In the genomic region with DNA sequence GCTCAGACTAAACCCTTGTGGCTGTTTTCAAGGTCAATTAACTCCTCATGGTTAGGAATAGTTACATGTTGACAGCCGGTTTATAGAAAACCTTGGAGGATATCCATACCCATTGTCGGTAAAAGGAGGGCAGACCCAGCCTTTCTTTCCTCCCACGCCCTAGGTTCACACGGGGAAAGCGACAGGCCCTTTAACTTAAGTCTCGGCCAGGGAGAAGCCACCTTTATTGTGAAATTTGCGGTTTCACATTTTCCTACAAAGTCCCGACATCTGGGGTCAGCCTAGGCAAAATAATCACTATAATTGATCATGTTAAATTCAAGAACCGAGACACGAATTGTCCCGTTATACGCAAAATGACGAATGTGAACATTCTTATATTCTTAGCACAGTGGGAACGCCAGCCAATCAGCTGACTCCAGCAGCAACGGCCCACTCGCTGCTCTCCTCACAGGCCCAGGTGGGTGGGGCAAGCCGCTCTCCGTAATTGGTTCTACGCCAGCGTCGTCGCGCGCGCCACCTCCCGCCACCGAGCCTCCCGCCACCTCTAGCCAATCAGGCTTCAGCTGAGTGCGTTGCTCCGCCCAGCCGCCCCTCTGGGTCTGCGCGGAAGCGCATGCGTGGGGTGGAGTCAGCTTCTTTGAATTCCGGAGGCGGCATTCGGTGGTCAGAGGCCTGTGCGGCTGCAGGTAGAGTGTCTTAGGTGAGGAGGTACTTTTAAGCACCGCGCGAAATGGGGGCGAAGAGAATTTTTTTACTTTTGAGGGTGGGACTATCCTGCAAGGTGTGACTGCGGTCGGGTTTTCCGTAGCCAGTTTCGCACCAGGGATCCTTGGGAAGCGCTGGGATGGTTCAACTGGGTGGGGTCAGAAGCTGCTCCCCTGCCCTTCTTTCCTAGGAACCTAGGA, we compare ENCODE assay signal across 8 cellular contexts. TPM values are rescaled to one million over a fixed set of nuclear protein-coding genes. Genes with fewer than 3 reads are reported as not detected.
A peak's percentile ranks its signal among the peaks of the same experiment; 100 is the strongest.
DNase-seq lines count a peak whose midpoint lies in the region; ATAC-seq, FAIRE-seq and TF ChIP-seq lines count a peak whose summit lies in the region.

A gene with protein sequence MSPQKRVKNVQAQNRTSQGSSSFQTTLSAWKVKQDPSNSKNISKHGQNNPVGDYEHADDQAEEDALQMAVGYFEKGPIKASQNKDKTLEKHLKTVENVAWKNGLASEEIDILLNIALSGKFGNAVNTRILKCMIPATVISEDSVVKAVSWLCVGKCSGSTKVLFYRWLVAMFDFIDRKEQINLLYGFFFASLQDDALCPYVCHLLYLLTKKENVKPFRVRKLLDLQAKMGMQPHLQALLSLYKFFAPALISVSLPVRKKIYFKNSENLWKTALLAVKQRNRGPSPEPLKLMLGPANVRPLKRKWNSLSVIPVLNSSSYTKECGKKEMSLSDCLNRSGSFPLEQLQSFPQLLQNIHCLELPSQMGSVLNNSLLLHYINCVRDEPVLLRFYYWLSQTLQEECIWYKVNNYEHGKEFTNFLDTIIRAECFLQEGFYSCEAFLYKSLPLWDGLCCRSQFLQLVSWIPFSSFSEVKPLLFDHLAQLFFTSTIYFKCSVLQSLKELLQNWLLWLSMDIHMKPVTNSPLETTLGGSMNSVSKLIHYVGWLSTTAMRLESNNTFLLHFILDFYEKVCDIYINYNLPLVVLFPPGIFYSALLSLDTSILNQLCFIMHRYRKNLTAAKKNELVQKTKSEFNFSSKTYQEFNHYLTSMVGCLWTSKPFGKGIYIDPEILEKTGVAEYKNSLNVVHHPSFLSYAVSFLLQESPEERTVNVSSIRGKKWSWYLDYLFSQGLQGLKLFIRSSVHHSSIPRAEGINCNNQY (plus strand): TSS at position 659 of the 908 bp plus-strand sequence. CDS start 2,867 bp downstream, outside the sequence.

- H3K9me3 ChIP-seq in WERI-Rb-1 (ENCODE audit: severe bottlenecking) (no peaks in the 10 kb centered on the region), iPS-18c (ENCODE audit: control insufficient read depth, insufficient read depth, low read length) (no peaks in the 10 kb centered on the region), skeletal muscle satellite cell (replicated peaks; ENCODE audit: low read length) (no peaks in the 10 kb centered on the region)

- DNase-seq in AG08395 (ENCODE audit: low spot score) (peak; percentile 98), NCI-H2227 (lab: John Stamatoyannopoulos, UW; ENCODE audit: unreplicated experiment) (peak; percentile 99), WERI-Rb-1 (peak; percentile 95), bronchial epithelial cell (ENCODE audit: low read depth) (peak; percentile 80)

- H3K27me3 ChIP-seq in WERI-Rb-1 (ENCODE audit: insufficient read depth, low read depth, severe bottlenecking), result no peaks in the 10 kb centered on the region
- H3K27me3 ChIP-seq in bronchial epithelial cell (ENCODE audit: control insufficient read depth, insufficient read depth, low read length), result no peaks in the 10 kb centered on the region
- H3K27me3 ChIP-seq in skeletal muscle satellite cell (ENCODE audit: control insufficient read depth, insufficient read depth, low read length), result no peaks in the 10 kb centered on the region

- H3K36me3 ChIP-seq in WERI-Rb-1, result peaks cover 3% of the 10 kb centered on the region
- no peaks in the 10 kb centered on the region for H3K36me3 ChIP-seq in bronchial epithelial cell (ENCODE audit: control insufficient read depth, insufficient read depth, low read length)
- no peaks in the 10 kb centered on the region for H3K36me3 ChIP-seq in skeletal muscle satellite cell (ENCODE audit: insufficient read depth, low read length)

- ATAC-seq in GM18909 (IDR thresholded peaks at IDR 0.05; ENCODE audit: poor library complexity, unreplicated experiment) (peak; percentile 100), HG03159 (IDR thresholded peaks at IDR 0.05; ENCODE audit: unreplicated experiment) (peak; percentile 99)

- no peak for TF ChIP-seq CTCF in WERI-Rb-1 (IDR thresholded peaks at IDR 0.05; ENCODE audit: low read depth, low read length)
- no peak for TF ChIP-seq CTCF in bronchial epithelial cell (IDR thresholded peaks at IDR 0.05; ENCODE audit: insufficient read depth, low read length, severe bottlenecking)

- FAIRE-seq in bronchial epithelial cell (lab: Jason Lieb, UNC), result no peak

- peak within 1 kb of the TSS; percentile 84 for H3K9ac ChIP-seq in skeletal muscle satellite cell (ENCODE audit: low read depth, low read length)

- H3K4me1 ChIP-seq in skeletal muscle satellite cell (ENCODE audit: control insufficient read depth, insufficient read depth, low read length), result peaks cover 5% of the 10 kb centered on the region

- H3K27ac ChIP-seq in WERI-Rb-1, result peak within 1 kb of the TSS; percentile 70

- H3K4me2 ChIP-seq in skeletal muscle satellite cell (ENCODE audit: low read length), result peak within 1 kb of the TSS; percentile 87

- H3K4me3 ChIP-seq in WERI-Rb-1 (ENCODE audit: low read depth, low read length) (peak within 1 kb of the TSS; percentile 58), bronchial epithelial cell (ENCODE audit: low read depth, low read length) (peak within 1 kb of the TSS; percentile 48), iPS-18c (ENCODE audit: insufficient read depth, low read depth, low read length) (peak within 1 kb of the TSS; percentile 58), skeletal muscle satellite cell (ENCODE audit: low read length) (peak within 1 kb of the TSS; percentile 82)

RNA-seq across cellular contexts. Expression of the gene that starts here (rescaled TPM):
- 1.0 and 1.6 TPM in 2 replicates for total RNA-seq in bronchial epithelial cell
- 12.2 and 14.2 TPM in 2 replicates for total RNA-seq in skeletal muscle satellite cell (2012; rRNA removed)

Comparison
In these comparisons a context has a peak if more than half of its experiments do, and no peak if none do; other contexts are left out.
1. Peak in every context shown above with its lines: DNase-seq, ATAC-seq, H3K4me3 ChIP-seq and H3K27ac ChIP-seq.